ENCODE assay signal across 8 cellular contexts in genomic region chr1:10795305-10796021, GRCh38. TPM values are rescaled to one million over a fixed set of nuclear protein-coding genes. Genes with fewer than 3 reads are reported as not detected.
DNase-seq lines count a peak whose midpoint lies in the region; ATAC-seq and TF ChIP-seq lines count a peak whose summit lies in the region.

No MANE protein-coding gene starts in this region.

- WGBS in liver = under 1% methylated on average over 38 of the region's 38 CpGs
- WGBS in transverse colon (ENCODE audit: low coverage in 1 of 2), 2 donors = 0% methylated on average over 1 to 32 of the region's 38 CpGs

- H3K9me3 ChIP-seq in liver (ENCODE audit: control insufficient read depth in 4 of 4, low read length in 3 of 4) = no peaks in the 10 kb centered on the region
- H3K9me3 ChIP-seq in transverse colon = no peaks in the 10 kb centered on the region

- peaks cover 15% of the 10 kb centered on the region for H3K4me1 Mint-ChIP-seq in activated naive CD4-positive, alpha-beta T cell treated with anti-CD3 and anti-CD28 coated beads, Interleukin-2, amount 10 ng/mL, durations not matched to agents 7 days and 5 days

- peak overlapping the region in 1 of 2 donors; percentile 31 for H3K9ac ChIP-seq in liver (ENCODE audit: low read depth in 1 of 2, low read length in 2 of 2)

- H3K27ac ChIP-seq in liver (ENCODE audit: low read depth in 1 of 2, low read length in 2 of 2) (no peak overlapping the region), transverse colon (peak overlapping the region; percentile 90 to 97 (median 95))

- CTCF ChIA-PET in activated naive CD4-positive, alpha-beta T cell treated with anti-CD3 and anti-CD28 coated beads, Interleukin-2, amount 10 ng/mL, durations not matched to agents 7 days and 5 days (lab: Charles Lee) = no interaction called here

- TF ChIP-seq CTCF in liver (IDR thresholded peaks at IDR 0.05; ENCODE audit: low read depth, low read length, missing input control) (no peak), transverse colon (IDR thresholded peaks at IDR 0.05) (no peak)

- no peak for ATAC-seq in GM18873 (IDR thresholded peaks at IDR 0.05; ENCODE audit: low FRiP score, unreplicated experiment)

- in situ Hi-C loops in transverse colon (cut with MboI; ENCODE audit: low pct_ligation_motif_present in 1 of 4, low pct_unique_long_range_greater_than_20kb in 1 of 4, low sequenced_read_pairs in 3 of 4) = no loop called here

- H3K36me3 ChIP-seq in liver (ENCODE audit: control insufficient read depth in 4 of 4, insufficient read depth in 3 of 4, low read depth in 1 of 4, low read length in 3 of 4) (no peaks in the 10 kb centered on the region), transverse colon (no peaks in the 10 kb centered on the region)

- H3K9me3 Mint-ChIP-seq in activated naive CD4-positive, alpha-beta T cell treated with anti-CD3 and anti-CD28 coated beads, Interleukin-2, amount 10 ng/mL, durations not matched to agents 7 days and 5 days = no peaks in the 10 kb centered on the region

- DNase-seq in activated naive CD4-positive, alpha-beta T cell treated with anti-CD3 and anti-CD28 coated beads, Interleukin-2, amount 10 ng/mL, durations not matched to agents 7 days and 5 days = no peak
- no peak for DNase-seq in activated naive CD4-positive, alpha-beta T cell (lab: John Stamatoyannopoulos, UW)
- DNase-seq in astrocyte of the hippocampus (ENCODE audit: low read depth, low spot score) (peak; percentile 48), transverse colon (peak; percentile 42), NOMO-1 (lab: John Stamatoyannopoulos, UW; ENCODE audit: unreplicated experiment in 2 of 2) (no peak), NCI-H446 treated with DMSO at 0.1 percent for 48 hours (lab: John Stamatoyannopoulos, UW) (no peak)

- no peak for TF ChIP-seq EP300 in transverse colon (IDR thresholded peaks at IDR 0.05; ENCODE audit: low read depth)

- TF ChIP-seq RAD21 in liver (IDR thresholded peaks at IDR 0.05) = no peak

- H3K27me3 ChIP-seq in liver (ENCODE audit: control insufficient read depth in 4 of 4, insufficient read depth in 4 of 4, low read length in 3 of 4) (peaks cover 0 to 11% (median 0%) of the 10 kb centered on the region in 4 donors), transverse colon (peaks cover 32% of the 10 kb centered on the region)

- peaks cover 18 to 33% (median 22%) of the 10 kb centered on the region in 4 donors for H3K4me1 ChIP-seq in liver (ENCODE audit: control insufficient read depth in 4 of 4, insufficient read depth in 4 of 4, low read length in 3 of 4)
- peaks cover 0 to 54% (median 26%) of the 10 kb centered on the region in 4 donors for H3K4me1 ChIP-seq in transverse colon

- TF ChIP-seq POLR2A in transverse colon (IDR thresholded peaks at IDR 0.05) = peak; percentile 49

- intact Hi-C loops in transverse colon (cut with DNase I; ENCODE audit: low total_unique reads) = loop anchor here (10.0 kb wide), 2 partner anchors 61 to 141 kb away; no protein-coding TSS in a partner anchor

- H3K4me3 ChIP-seq in liver (ENCODE audit: low read depth in 1 of 3, low read length in 3 of 3) (peak overlapping the region in 2 of 3 donors; percentile 31 to 86), transverse colon (peak overlapping the region; percentile 47 to 89 (median 70))

- H3K4me3 Mint-ChIP-seq in activated naive CD4-positive, alpha-beta T cell treated with anti-CD3 and anti-CD28 coated beads, Interleukin-2, amount 10 ng/mL, durations not matched to agents 7 days and 5 days = peak overlapping the region; percentile 71

- no peaks in the 10 kb centered on the region for H3K36me3 Mint-ChIP-seq in activated naive CD4-positive, alpha-beta T cell treated with anti-CD3 and anti-CD28 coated beads, Interleukin-2, amount 10 ng/mL, durations not matched to agents 7 days and 5 days

- H3K27me3 Mint-ChIP-seq in activated naive CD4-positive, alpha-beta T cell treated with anti-CD3 and anti-CD28 coated beads, Interleukin-2, amount 10 ng/mL, durations not matched to agents 7 days and 5 days = peaks cover 75% of the 10 kb centered on the region

- H3K27ac Mint-ChIP-seq in activated naive CD4-positive, alpha-beta T cell treated with anti-CD3 and anti-CD28 coated beads, Interleukin-2, amount 10 ng/mL, durations not matched to agents 7 days and 5 days = no peak overlapping the region

TF ChIP-seq in liver, 16 proteins besides CTCF, POLR2A, EP300 and RAD21:
- no peak for TF ChIP-seq REST (IDR thresholded peaks at IDR 0.05)
- TF ChIP-seq MAX (IDR thresholded peaks at IDR 0.05) = no peak
- no peak for TF ChIP-seq HNF4A (conservative IDR thresholded peaks at IDR 0.05)
- TF ChIP-seq GABPA (IDR thresholded peaks at IDR 0.05 in 1 of 2, conservative IDR thresholded peaks at IDR 0.05 in 1 of 2) = no peak
- no peak for TF ChIP-seq NR2F2 (IDR thresholded peaks at IDR 0.05)
- TF ChIP-seq ATF3 (IDR thresholded peaks at IDR 0.05) = no peak
- TF ChIP-seq TAF1 (conservative IDR thresholded peaks at IDR 0.05) = no peak
- TF ChIP-seq FOXA1 (IDR thresholded peaks at IDR 0.05) = no peak
- no peak for TF ChIP-seq YY1 (IDR thresholded peaks at IDR 0.05)
- no peak for TF ChIP-seq ZBTB33 (IDR thresholded peaks at IDR 0.05)
- no peak for TF ChIP-seq FOXA2 (IDR thresholded peaks at IDR 0.05)
- no peak for TF ChIP-seq RXRA (IDR thresholded peaks at IDR 0.05)
- TF ChIP-seq JUND (IDR thresholded peaks at IDR 0.05) = no peak
- TF ChIP-seq EGR1 (IDR thresholded peaks at IDR 0.05; ENCODE audit: low read depth in 2 of 2) = no peak
- no peak for TF ChIP-seq HNF4G (IDR thresholded peaks at IDR 0.05)
- TF ChIP-seq SP1 (IDR thresholded peaks at IDR 0.05) = no peak

RNA-seq across cellular contexts. Expression of gene CASZ1, which starts 1.0 kb away (rescaled TPM):
- total RNA-seq in liver (1 to 10 TPM; 1.6 to 3.5 TPM), transverse colon (100 to 1,000 TPM in 2 of 4 donors, 10 to 100 TPM in 2; 39.1 to 215 (median 115) TPM)
- polyA plus RNA-seq in liver = 1 to 10 TPM; 1.0 to 2.3 TPM

Comparison
In these comparisons a context has a peak if more than half of its experiments do, and no peak if none do; other contexts are left out.
1. DNase-seq: peak in astrocyte of the hippocampus (single experiment) and transverse colon (single experiment); none in activated naive CD4-positive, alpha-beta T cell treated with anti-CD3 and anti-CD28 coated beads, Interleukin-2, amount 10 ng/mL, durations not matched to agents 7 days and 5 days (single experiment), activated naive CD4-positive, alpha-beta T cell (0 of 4), NOMO-1 (0 of 2) and NCI-H446 treated with DMSO at 0.1 percent for 48 hours (single experiment).
2. H3K27ac ChIP-seq: peak in transverse colon (4 of 4); none in liver (0 of 2).
3. RNA of gene CASZ1, which starts 1.0 kb away (total RNA-seq): 39.1 to 215 TPM in transverse colon; 1.6 to 3.5 TPM in liver; every median in the first group is over 4 times any median in the second.